ENCODE assay signal across 23 cellular contexts in the genomic region with DNA sequence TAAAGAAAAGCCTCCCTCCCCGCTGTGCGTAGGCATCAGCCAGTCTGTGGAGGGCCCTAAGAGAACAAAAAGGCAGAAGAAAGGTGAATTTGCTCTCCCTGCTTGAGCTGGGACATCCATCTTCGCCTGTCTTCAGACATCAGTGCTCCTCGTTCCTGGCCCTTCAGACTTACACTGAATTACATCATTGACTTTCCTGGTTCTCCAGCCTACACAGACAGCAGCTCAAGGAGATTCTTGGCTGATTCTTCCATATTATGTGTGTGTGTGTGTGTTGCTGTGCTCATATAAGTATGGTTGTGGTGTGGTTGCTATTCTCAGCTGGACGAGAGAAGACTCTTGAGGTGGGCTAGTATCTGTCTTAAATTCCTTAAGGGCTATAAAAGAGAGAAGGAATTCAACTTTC. TPM values are rescaled to one million over a fixed set of nuclear protein-coding genes. Genes with fewer than 3 reads are reported as not detected.
DNase-seq lines count a peak whose midpoint lies in the region; ATAC-seq and TF ChIP-seq lines count a peak whose summit lies in the region.
"Had no signal": no experiment of that assay in that cellular context is flagged by ENCODE, and none has a peak within 500 bp of the region (broad histone marks: within the 10 kb centered on the region; RNA-seq: fewer than 3 reads in every experiment).

No MANE protein-coding gene starts in this region.

- no peak overlapping the region for H3K27ac ChIP-seq in GM23338 (ENCODE audit: low read depth)
- peak overlapping the region; percentile 79 for H3K27ac ChIP-seq in Panc1 (ENCODE audit: low read length)
- H3K27ac ChIP-seq in heart left ventricle: no peak overlapping the region
- H3K27ac ChIP-seq: testis had no signal

- ATAC-seq in GM23338 (peak; percentile 64), Panc1 (peak; percentile 43), heart left ventricle (no peak), GM18868 (IDR thresholded peaks at IDR 0.05; ENCODE audit: unreplicated experiment) (no peak)
- ATAC-seq: GM12878; left lobe of liver; natural killer cell treated with Interleukin-12 subunit alpha and Interleukin-12 subunit beta and Interleukin-15 and Interleukin-18, amount 100 ng/mL, for 72 hours; stimulated activated naive B cell treated with anti-CD40 and anti-IgM and Interleukin-4, amounts not matched to agents 10 μg/mL and 1 μg/mL and 100 μg/mL, for 72 hours had no signal

- BruUV-seq in Panc1 (replicated peaks; lab: Mats Ljungman, UMichigan): no TSS peak

- WGBS in heart left ventricle, 4 donors: 64 to 86% (median 70%) methylated on average over 5 of the region's 5 CpGs

- H3K27me3 Mint-ChIP-seq in GM23338 (ENCODE audit: insufficient read depth, low read depth, poor library complexity): peaks cover 8% of the 10 kb centered on the region

- H3K27me3 ChIP-seq in GM23338 (ENCODE audit: insufficient read depth): no peaks in the 10 kb centered on the region
- no peaks in the 10 kb centered on the region for H3K27me3 ChIP-seq in Panc1 (ENCODE audit: control insufficient read depth, insufficient read depth, low read length)
- H3K27me3 ChIP-seq in heart left ventricle: no peaks in the 10 kb centered on the region
- H3K27me3 ChIP-seq: MG63, testis had no signal

- H3K27ac Mint-ChIP-seq in GM23338: no peak overlapping the region
- H3K27ac Mint-ChIP-seq: activated CD4-positive, alpha-beta memory T cell treated with anti-CD3 and anti-CD28 coated beads, Interleukin-2, amount 10 ng/mL, durations not matched to agents 7 days and 5 days; CD8-positive, alpha-beta memory T cell; immature natural killer cell; natural killer cell treated with Interleukin-12 subunit alpha and Interleukin-12 subunit beta and Interleukin-15 and Interleukin-18, amount 100 ng/mL, for 72 hours; stimulated activated naive B cell treated with anti-CD40 and anti-IgM and Interleukin-4, amounts not matched to agents 10 μg/mL and 1 μg/mL and 100 μg/mL, for 72 hours had no signal

- no peaks in the 10 kb centered on the region for H3K36me3 ChIP-seq in GM23338 (ENCODE audit: insufficient read depth)
- no peaks in the 10 kb centered on the region for H3K36me3 ChIP-seq in Panc1 (ENCODE audit: control insufficient read depth, insufficient read depth, low read length)
- H3K36me3 ChIP-seq in heart left ventricle: no peaks in the 10 kb centered on the region
- H3K36me3 ChIP-seq: MG63 had no signal

- no peak overlapping the region for H3K4me3 Mint-ChIP-seq in GM23338
- H3K4me3 Mint-ChIP-seq: activated CD4-positive, alpha-beta memory T cell treated with anti-CD3 and anti-CD28 coated beads, Interleukin-2, amount 10 ng/mL, durations not matched to agents 7 days and 5 days; CD8-positive, alpha-beta memory T cell; immature natural killer cell; natural killer cell treated with Interleukin-12 subunit alpha and Interleukin-12 subunit beta and Interleukin-15 and Interleukin-18, amount 100 ng/mL, for 72 hours; stimulated activated naive B cell treated with anti-CD40 and anti-IgM and Interleukin-4, amounts not matched to agents 10 μg/mL and 1 μg/mL and 100 μg/mL, for 72 hours had no signal

- H2AFZ ChIP-seq in GM23338: no peak overlapping the region

- no peak overlapping the region for H3K4me3 ChIP-seq in GM23338
- 0 out of 4 replicates have a peak overlapping the region, but pooled peaks of 1 of the 2 experiments have one; percentile 20 for H3K4me3 ChIP-seq in Panc1 (ENCODE audit: low read depth in 2 of 2, low read length in 2 of 2)
- no peak overlapping the region for H3K4me3 ChIP-seq in fibroblast of the aortic adventitia (ENCODE audit: low read depth, low read length)
- no peak overlapping the region for H3K4me3 ChIP-seq in skeletal muscle cell (ENCODE audit: low read depth, low read length)
- H3K4me3 ChIP-seq in heart left ventricle: no peak overlapping the region
- H3K4me3 ChIP-seq: GM12878, MG63, testis had no signal

- intact Hi-C loops in Panc1 (cut with micrococcal nuclease; ENCODE audit: unreplicated experiment) (no loop called here), heart left ventricle (cut with DNase I) (no loop called here)

- peaks cover 25% of the 10 kb centered on the region for H3K4me1 Mint-ChIP-seq in GM23338
- H3K4me1 Mint-ChIP-seq: activated CD4-positive, alpha-beta memory T cell treated with anti-CD3 and anti-CD28 coated beads, Interleukin-2, amount 10 ng/mL, durations not matched to agents 7 days and 5 days; CD8-positive, alpha-beta memory T cell; immature natural killer cell; stimulated activated naive B cell treated with anti-CD40 and anti-IgM and Interleukin-4, amounts not matched to agents 10 μg/mL and 1 μg/mL and 100 μg/mL, for 72 hours had no signal

- H3K9me3 ChIP-seq in Panc1 (ENCODE audit: control insufficient read depth, insufficient read depth, low read depth, low read length) (no peaks in the 10 kb centered on the region), heart left ventricle (no peaks in the 10 kb centered on the region)
- H3K9me3 ChIP-seq: MG63, testis had no signal

- H3K9me3 Mint-ChIP-seq in GM23338: peaks cover 8% of the 10 kb centered on the region
- H3K9me3 Mint-ChIP-seq: activated CD4-positive, alpha-beta memory T cell treated with anti-CD3 and anti-CD28 coated beads, Interleukin-2, amount 10 ng/mL, durations not matched to agents 7 days and 5 days; CD8-positive, alpha-beta memory T cell; natural killer cell treated with Interleukin-12 subunit alpha and Interleukin-12 subunit beta and Interleukin-15 and Interleukin-18, amount 100 ng/mL, for 72 hours had no signal

- H3K4me1 ChIP-seq in GM23338 (ENCODE audit: insufficient read depth) (peaks cover 10% of the 10 kb centered on the region), Panc1 (ENCODE audit: control insufficient read depth, insufficient read depth, low read length) (peaks cover 15% of the 10 kb centered on the region; the same call in 1 of the 2 replicates), heart left ventricle (no peaks in the 10 kb centered on the region)
- H3K4me1 ChIP-seq: testis had no signal

- H3K36me3 Mint-ChIP-seq in GM23338 (ENCODE audit: low read depth): 0 out of 3 replicates have a peak, but pooled peaks cover 3% of the 10 kb centered on the region
- H3K36me3 Mint-ChIP-seq: CD8-positive, alpha-beta memory T cell; immature natural killer cell; natural killer cell treated with Interleukin-12 subunit alpha and Interleukin-12 subunit beta and Interleukin-15 and Interleukin-18, amount 100 ng/mL, for 72 hours; stimulated activated naive B cell treated with anti-CD40 and anti-IgM and Interleukin-4, amounts not matched to agents 10 μg/mL and 1 μg/mL and 100 μg/mL, for 72 hours had no signal

- H3K9me2 ChIP-seq in GM23338 (ENCODE audit: insufficient read depth): no peaks in the 10 kb centered on the region

- POLR2A ChIA-PET in Panc1 (lab: Charles Lee): interaction anchor here (0.7 kb wide), 1 partner anchor 63 kb away, joined by 3 read pairs; no protein-coding TSS in a partner anchor

- H4K20me1 ChIP-seq in GM23338 (replicated peaks; ENCODE audit: insufficient read depth): no peaks in the 10 kb centered on the region

- CTCF ChIA-PET in Panc1 (lab: Charles Lee): interaction anchor here (0.8 kb wide), 1 partner anchor 162 kb away, joined by 3 read pairs; no protein-coding TSS in a partner anchor

- H3F3A ChIP-seq in GM23338 (replicated peaks; ENCODE audit: low read depth): no peaks in the 10 kb centered on the region

- TF ChIP-seq POLR2A in heart left ventricle (IDR thresholded peaks at IDR 0.05): no peak

- in situ Hi-C loops in Panc1 (cut with HindIII; ENCODE audit: low pct_unique_long_range_greater_than_20kb, low sequenced_read_pairs): no loop called here

- DNase-seq in GM23338 (ENCODE audit: low spot score): no peak
- DNase-seq in Panc1 (ENCODE audit: low read depth, low spot score): no peak
- peak; percentile 41 for DNase-seq in fibroblast of the aortic adventitia (ENCODE audit: low read depth)
- DNase-seq in skeletal muscle cell (ENCODE audit: low read depth): peak; percentile 26
- no peak for DNase-seq in superior temporal gyrus (ENCODE audit: extremely low spot score)
- no peak for DNase-seq in heart left ventricle
- DNase-seq: activated CD4-positive, alpha-beta memory T cell treated with anti-CD3 and anti-CD28 coated beads, Interleukin-2, amount 10 ng/mL, durations not matched to agents 7 days and 5 days; activated gamma-delta T cell treated with Interleukin-2 at 50 U/mL for 16 hours; activated T-cell treated with anti-CD3 and anti-CD28 coated beads for 4 hours; CD8-positive, alpha-beta memory T cell; dermis blood vessel endothelial cell; immature natural killer cell; NCI-H1417 treated with DMSO at 0.1 percent for 48 hours; NCI-H526 treated with DMSO at 0.1 percent for 48 hours; small intestine; stimulated activated naive B cell treated with anti-CD40 and anti-IgM and Interleukin-4, amounts not matched to agents 10 μg/mL and 1 μg/mL and 100 μg/mL, for 72 hours; T1000 had no signal

- no peak for TF ChIP-seq CTCF in GM23338 (conservative IDR thresholded peaks at IDR 0.05; ENCODE audit: low read depth in 2 of 2)
- TF ChIP-seq CTCF in Panc1 (IDR thresholded peaks at IDR 0.05): no peak
- no peak for TF ChIP-seq CTCF in fibroblast of the aortic adventitia (IDR thresholded peaks at IDR 0.05; ENCODE audit: insufficient read depth, low read length)
- TF ChIP-seq CTCF in heart left ventricle (IDR thresholded peaks at IDR 0.05): no peak

- no peak overlapping the region for H3K4me2 ChIP-seq in GM23338

- H3K79me2 ChIP-seq in GM23338 (replicated peaks; ENCODE audit: insufficient read depth): no peaks in the 10 kb centered on the region

TF ChIP-seq in GM23338, 12 proteins besides CTCF, POLR2A, EP300 and RAD21 (continues in another document):
- no peak for TF ChIP-seq STAT1 (IDR thresholded peaks at IDR 0.05; ENCODE audit: unreplicated experiment)
- no peak for TF ChIP-seq JUNB (IDR thresholded peaks at IDR 0.05; ENCODE audit: unreplicated experiment)
- no peak for TF ChIP-seq ZNF114 (CRISPR knock-in tag; IDR thresholded peaks at IDR 0.05)
- no peak for TF ChIP-seq EZH2phosphoT487 (IDR thresholded peaks at IDR 0.05; ENCODE audit: unreplicated experiment)
- TF ChIP-seq EZH2 (IDR thresholded peaks at IDR 0.05; ENCODE audit: low read depth, unreplicated experiment): no peak

RNA-seq across cellular contexts. Expression of a gene that starts 35.5 kb away (rescaled TPM):
- total RNA-seq in GM23338 (2014; rRNA removed; shearing (Covaris generic)): 6.4 and 7.2 TPM in 2 replicates
- polyA plus RNA-seq in GM23338 (2016; fragmentation: Nextera tagmentation; extraction: Ambion mirVana) (2.3 and 2.6 TPM in 2 replicates), heart left ventricle (10 to 100 TPM; 51.9 to 72.9 TPM)
- total RNA-seq in Panc1 (2021; ENCODE audit: unreplicated experiment) (156 TPM), fibroblast of the aortic adventitia (ENCODE audit: low replicate concordance) (46.9 and 71.1 TPM in 2 replicates), heart left ventricle (100 to 1,000 TPM in 3 of 9 donors, 10 to 100 TPM in 6; 70.8 to 115 (median 94.6) TPM)
- 193 TPM for polyA plus RNA-seq in Panc1 (2012; ENCODE audit: insufficient read length)

RNA-seq across cellular contexts. Expression of a gene that starts 49.2 kb away (rescaled TPM):
- 126 and 140 TPM in 2 replicates for total RNA-seq in GM23338 (2014; rRNA removed; shearing (Covaris generic))
- polyA plus RNA-seq in GM23338 (2016; fragmentation: Nextera tagmentation; extraction: Ambion mirVana) (630 and 633 TPM in 2 replicates), heart left ventricle (10 to 100 TPM in 1 of 2 donors, 1 to 10 TPM in 1; 5.6 to 14.7 TPM)
- total RNA-seq in Panc1 (2021; ENCODE audit: unreplicated experiment) (251 TPM), fibroblast of the aortic adventitia (ENCODE audit: low replicate concordance) (8.2 and 13.1 TPM in 2 replicates), heart left ventricle (10 to 100 TPM in 5 of 9 donors, 1 to 10 TPM in 4; 2.6 to 27.8 (median 10.4) TPM)
- 166 TPM for polyA plus RNA-seq in Panc1 (2012; ENCODE audit: insufficient read length)

Comparison
In these comparisons a context has a peak if more than half of its experiments do, and no peak if none do; other contexts are left out.
1. ATAC-seq: peak in GM23338 (single experiment) and Panc1 (single experiment); none in heart left ventricle (0 of 4) and GM18868 (single experiment).
2. DNase-seq: peak in fibroblast of the aortic adventitia (single experiment) and skeletal muscle cell (single experiment); none in GM23338 (single experiment), Panc1 (single experiment), superior temporal gyrus (single experiment) and heart left ventricle (0 of 5).